Comparison of ENCODE assay signal across 1 cellular context in the genomic region with DNA sequence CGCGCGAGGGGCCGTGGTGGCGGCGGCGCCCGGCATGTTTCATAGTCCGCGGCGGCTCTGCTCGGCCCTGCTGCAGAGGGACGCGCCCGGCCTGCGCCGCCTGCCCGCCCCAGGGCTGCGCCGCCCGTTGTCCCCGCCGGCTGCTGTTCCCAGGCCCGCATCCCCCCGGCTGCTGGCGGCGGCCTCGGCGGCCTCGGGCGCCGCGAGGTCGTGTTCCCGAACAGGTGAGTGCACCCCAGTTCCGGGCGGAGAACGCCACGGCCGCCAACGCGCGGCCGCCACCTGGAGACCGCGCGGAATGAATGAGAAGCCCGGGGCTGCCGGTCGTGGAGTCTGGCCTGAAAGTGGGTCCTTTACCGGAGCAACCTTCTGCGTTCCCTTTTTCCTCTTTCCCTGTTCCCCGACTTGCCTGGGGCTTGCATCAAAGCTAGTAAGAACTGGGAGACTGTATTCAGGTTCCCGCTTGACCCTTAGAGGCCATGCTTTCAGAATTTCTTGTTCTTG.
TF ChIP-seq lines count a peak whose summit lies in the region.

No MANE protein-coding gene starts in this region.

TF ChIP-seq in GM23338, 12 proteins besides CTCF, POLR2A, EP300 and RAD21 (continued from another document):
- TF ChIP-seq, protein P1, sequence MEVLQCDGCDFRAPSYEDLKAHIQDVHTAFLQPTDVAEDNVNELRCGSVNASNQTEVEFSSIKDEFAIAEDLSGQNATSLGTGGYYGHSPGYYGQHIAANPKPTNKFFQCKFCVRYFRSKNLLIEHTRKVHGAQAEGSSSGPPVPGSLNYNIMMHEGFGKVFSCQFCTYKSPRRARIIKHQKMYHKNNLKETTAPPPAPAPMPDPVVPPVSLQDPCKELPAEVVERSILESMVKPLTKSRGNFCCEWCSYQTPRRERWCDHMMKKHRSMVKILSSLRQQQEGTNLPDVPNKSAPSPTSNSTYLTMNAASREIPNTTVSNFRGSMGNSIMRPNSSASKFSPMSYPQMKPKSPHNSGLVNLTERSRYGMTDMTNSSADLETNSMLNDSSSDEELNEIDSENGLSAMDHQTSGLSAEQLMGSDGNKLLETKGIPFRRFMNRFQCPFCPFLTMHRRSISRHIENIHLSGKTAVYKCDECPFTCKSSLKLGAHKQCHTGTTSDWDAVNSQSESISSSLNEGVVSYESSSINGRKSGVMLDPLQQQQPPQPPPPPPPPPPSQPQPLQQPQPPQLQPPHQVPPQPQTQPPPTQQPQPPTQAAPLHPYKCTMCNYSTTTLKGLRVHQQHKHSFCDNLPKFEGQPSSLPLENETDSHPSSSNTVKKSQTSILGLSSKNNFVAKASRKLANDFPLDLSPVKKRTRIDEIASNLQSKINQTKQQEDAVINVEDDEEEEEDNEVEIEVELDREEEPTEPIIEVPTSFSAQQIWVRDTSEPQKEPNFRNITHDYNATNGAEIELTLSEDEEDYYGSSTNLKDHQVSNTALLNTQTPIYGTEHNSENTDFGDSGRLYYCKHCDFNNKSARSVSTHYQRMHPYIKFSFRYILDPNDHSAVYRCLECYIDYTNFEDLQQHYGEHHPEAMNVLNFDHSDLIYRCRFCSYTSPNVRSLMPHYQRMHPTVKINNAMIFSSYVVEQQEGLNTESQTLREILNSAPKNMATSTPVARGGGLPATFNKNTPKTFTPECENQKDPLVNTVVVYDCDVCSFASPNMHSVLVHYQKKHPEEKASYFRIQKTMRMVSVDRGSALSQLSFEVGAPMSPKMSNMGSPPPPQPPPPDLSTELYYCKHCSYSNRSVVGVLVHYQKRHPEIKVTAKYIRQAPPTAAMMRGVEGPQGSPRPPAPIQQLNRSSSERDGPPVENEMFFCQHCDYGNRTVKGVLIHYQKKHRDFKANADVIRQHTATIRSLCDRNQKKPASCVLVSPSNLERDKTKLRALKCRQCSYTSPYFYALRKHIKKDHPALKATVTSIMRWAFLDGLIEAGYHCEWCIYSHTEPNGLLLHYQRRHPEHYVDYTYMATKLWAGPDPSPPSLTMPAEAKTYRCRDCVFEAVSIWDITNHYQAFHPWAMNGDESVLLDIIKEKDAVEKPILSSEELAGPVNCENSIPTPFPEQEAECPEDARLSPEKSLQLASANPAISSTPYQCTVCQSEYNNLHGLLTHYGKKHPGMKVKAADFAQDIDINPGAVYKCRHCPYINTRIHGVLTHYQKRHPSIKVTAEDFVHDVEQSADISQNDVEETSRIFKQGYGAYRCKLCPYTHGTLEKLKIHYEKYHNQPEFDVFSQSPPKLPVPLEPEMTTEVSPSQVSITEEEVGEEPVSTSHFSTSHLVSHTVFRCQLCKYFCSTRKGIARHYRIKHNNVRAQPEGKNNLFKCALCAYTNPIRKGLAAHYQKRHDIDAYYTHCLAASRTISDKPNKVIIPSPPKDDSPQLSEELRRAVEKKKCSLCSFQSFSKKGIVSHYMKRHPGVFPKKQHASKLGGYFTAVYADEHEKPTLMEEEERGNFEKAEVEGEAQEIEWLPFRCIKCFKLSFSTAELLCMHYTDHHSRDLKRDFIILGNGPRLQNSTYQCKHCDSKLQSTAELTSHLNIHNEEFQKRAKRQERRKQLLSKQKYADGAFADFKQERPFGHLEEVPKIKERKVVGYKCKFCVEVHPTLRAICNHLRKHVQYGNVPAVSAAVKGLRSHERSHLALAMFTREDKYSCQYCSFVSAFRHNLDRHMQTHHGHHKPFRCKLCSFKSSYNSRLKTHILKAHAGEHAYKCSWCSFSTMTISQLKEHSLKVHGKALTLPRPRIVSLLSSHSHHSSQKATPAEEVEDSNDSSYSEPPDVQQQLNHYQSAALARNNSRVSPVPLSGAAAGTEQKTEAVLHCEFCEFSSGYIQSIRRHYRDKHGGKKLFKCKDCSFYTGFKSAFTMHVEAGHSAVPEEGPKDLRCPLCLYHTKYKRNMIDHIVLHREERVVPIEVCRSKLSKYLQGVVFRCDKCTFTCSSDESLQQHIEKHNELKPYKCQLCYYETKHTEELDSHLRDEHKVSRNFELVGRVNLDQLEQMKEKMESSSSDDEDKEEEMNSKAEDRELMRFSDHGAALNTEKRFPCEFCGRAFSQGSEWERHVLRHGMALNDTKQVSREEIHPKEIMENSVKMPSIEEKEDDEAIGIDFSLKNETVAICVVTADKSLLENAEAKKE (CRISPR knock-in tag; IDR thresholded peaks at IDR 0.05): no peak
- no peak for TF ChIP-seq EZH2phosphoT487 (IDR thresholded peaks at IDR 0.05; ENCODE audit: unreplicated experiment)
- TF ChIP-seq ZNF114 (CRISPR knock-in tag; IDR thresholded peaks at IDR 0.05): no peak
- TF ChIP-seq STAT1 (IDR thresholded peaks at IDR 0.05; ENCODE audit: unreplicated experiment): no peak
- TF ChIP-seq REST (IDR thresholded peaks at IDR 0.05; ENCODE audit: unreplicated experiment): no peak
